ENCODE assay signal across 1 cellular context in the genomic region with DNA sequence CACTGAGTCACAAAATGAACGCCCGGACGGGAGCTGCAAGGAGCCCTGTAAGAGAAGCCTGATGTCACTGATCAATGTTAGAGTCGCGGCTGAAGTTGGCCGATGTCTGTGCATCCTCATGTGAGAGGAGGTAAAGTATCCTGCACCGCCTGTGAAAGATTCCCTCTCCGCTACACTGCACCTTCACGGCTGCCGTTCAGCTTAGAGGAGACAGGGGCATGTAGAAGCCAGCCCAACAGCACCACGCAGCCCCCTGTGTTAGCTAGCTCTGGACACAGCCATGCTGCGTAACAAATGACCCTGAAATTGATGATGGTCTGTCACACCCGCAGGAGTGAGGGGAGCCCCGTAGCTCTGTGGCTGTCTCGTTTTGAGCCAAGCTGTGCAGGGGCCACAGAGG.
TF ChIP-seq lines count a peak whose summit lies in the region.

No MANE protein-coding gene starts in this region.

TF ChIP-seq in WTC11, 78 proteins besides CTCF, POLR2A, EP300 and RAD21 (continued from another document):
- TF ChIP-seq, protein P1, sequence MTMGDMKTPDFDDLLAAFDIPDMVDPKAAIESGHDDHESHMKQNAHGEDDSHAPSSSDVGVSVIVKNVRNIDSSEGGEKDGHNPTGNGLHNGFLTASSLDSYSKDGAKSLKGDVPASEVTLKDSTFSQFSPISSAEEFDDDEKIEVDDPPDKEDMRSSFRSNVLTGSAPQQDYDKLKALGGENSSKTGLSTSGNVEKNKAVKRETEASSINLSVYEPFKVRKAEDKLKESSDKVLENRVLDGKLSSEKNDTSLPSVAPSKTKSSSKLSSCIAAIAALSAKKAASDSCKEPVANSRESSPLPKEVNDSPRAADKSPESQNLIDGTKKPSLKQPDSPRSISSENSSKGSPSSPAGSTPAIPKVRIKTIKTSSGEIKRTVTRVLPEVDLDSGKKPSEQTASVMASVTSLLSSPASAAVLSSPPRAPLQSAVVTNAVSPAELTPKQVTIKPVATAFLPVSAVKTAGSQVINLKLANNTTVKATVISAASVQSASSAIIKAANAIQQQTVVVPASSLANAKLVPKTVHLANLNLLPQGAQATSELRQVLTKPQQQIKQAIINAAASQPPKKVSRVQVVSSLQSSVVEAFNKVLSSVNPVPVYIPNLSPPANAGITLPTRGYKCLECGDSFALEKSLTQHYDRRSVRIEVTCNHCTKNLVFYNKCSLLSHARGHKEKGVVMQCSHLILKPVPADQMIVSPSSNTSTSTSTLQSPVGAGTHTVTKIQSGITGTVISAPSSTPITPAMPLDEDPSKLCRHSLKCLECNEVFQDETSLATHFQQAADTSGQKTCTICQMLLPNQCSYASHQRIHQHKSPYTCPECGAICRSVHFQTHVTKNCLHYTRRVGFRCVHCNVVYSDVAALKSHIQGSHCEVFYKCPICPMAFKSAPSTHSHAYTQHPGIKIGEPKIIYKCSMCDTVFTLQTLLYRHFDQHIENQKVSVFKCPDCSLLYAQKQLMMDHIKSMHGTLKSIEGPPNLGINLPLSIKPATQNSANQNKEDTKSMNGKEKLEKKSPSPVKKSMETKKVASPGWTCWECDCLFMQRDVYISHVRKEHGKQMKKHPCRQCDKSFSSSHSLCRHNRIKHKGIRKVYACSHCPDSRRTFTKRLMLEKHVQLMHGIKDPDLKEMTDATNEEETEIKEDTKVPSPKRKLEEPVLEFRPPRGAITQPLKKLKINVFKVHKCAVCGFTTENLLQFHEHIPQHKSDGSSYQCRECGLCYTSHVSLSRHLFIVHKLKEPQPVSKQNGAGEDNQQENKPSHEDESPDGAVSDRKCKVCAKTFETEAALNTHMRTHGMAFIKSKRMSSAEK (CRISPR knock-in tag; IDR thresholded peaks at IDR 0.05; ENCODE audit: borderline replicate concordance) = no peak
- TF ChIP-seq NFE2L1 (CRISPR knock-in tag; IDR thresholded peaks at IDR 0.05) (no peak), MYBL2 (CRISPR knock-in tag; IDR thresholded peaks at IDR 0.05) (no peak), TP53 (CRISPR knock-in tag; IDR thresholded peaks at IDR 0.05) (no peak), MXD4 (CRISPR knock-in tag; IDR thresholded peaks at IDR 0.05; ENCODE audit: borderline replicate concordance) (no peak), JAZF1 (CRISPR knock-in tag; IDR thresholded peaks at IDR 0.05) (no peak), FOXJ3 (CRISPR knock-in tag; IDR thresholded peaks at IDR 0.05; ENCODE audit: borderline replicate concordance) (no peak), ZNF263 (CRISPR knock-in tag; IDR thresholded peaks at IDR 0.05; ENCODE audit: low read depth) (no peak)
- TF ChIP-seq, protein P2, sequence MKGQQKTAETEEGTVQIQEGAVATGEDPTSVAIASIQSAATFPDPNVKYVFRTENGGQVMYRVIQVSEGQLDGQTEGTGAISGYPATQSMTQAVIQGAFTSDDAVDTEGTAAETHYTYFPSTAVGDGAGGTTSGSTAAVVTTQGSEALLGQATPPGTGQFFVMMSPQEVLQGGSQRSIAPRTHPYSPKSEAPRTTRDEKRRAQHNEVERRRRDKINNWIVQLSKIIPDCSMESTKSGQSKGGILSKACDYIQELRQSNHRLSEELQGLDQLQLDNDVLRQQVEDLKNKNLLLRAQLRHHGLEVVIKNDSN (CRISPR knock-in tag; IDR thresholded peaks at IDR 0.05) = no peak
- TF ChIP-seq, protein P3, sequence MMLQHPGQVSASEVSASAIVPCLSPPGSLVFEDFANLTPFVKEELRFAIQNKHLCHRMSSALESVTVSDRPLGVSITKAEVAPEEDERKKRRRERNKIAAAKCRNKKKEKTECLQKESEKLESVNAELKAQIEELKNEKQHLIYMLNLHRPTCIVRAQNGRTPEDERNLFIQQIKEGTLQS (CRISPR knock-in tag; conservative IDR thresholded peaks at IDR 0.05) = no peak
- TF ChIP-seq, protein P4, sequence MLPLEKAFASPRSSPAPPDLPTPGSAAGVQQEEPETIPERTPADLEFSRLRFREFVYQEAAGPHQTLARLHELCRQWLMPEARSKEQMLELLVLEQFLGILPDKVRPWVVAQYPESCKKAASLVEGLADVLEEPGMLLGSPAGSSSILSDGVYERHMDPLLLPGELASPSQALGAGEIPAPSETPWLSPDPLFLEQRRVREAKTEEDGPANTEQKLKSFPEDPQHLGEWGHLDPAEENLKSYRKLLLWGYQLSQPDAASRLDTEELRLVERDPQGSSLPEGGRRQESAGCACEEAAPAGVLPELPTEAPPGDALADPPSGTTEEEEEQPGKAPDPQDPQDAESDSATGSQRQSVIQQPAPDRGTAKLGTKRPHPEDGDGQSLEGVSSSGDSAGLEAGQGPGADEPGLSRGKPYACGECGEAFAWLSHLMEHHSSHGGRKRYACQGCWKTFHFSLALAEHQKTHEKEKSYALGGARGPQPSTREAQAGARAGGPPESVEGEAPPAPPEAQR (CRISPR knock-in tag; IDR thresholded peaks at IDR 0.05) = no peak
- TF ChIP-seq, protein P5, sequence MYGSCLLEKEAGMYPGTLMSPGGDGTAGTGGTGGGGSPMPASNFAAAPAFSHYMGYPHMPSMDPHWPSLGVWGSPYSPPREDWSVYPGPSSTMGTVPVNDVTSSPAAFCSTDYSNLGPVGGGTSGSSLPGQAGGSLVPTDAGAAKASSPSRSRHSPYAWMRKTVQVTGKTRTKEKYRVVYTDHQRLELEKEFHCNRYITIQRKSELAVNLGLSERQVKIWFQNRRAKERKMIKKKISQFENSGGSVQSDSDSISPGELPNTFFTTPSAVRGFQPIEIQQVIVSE (CRISPR knock-in tag; IDR thresholded peaks at IDR 0.05; ENCODE audit: borderline replicate concordance) = no peak
